1 cellular context compared by ENCODE assay signal in the genomic region with DNA sequence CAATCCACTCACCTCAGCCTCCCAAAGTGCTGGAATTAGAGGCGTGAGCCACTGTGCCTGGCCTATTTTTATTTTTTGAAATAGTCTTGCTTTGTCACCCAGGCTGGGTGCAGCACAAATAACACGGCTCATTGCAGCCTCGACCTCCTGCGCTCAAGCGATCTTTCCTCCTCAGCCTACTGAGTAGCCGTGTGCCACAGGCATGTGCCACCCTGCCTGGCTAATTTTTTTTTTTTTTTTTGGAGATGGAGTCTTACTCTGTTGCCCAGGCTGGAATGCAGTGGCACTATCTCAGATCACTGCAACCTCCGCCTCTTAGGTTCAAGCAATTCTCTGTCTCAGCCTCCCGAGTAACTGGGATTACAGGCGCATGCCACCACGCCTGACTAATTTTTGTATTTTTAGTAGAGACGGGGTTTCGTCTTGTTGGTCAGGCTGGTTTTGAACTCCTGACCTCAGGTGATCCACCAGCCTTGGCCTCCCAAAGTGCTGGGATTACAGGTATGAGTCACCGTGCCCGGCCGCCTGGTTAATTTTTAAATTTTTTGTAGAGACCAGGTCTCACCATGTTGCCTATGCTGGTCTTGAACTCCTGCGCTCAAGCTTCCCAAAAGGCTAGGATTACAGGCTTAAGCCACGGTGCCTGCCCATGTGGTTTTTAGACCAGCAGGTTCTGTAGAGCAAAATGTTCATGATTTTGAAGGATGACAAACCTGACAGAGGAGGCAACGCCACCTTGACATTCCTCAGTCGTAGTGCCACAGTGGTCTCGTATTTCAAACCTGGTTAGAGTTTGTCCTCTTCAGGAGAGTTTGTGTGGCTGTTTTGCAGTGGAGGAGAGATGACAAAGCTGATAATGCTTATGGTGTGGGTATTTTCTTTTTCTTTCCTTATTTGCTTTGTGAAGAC.
TF ChIP-seq lines count a peak whose summit lies in the region.
"Not testable (repeated sequence)": the region's sequence is repeated elsewhere in the genome, so short reads cannot be mapped to it uniquely, and the experiment has no call there.

No MANE protein-coding gene starts in this region.

TF ChIP-seq in HepG2, 621 proteins besides CTCF, POLR2A, EP300 and RAD21 (continued from another document and continues in another):
- TF ChIP-seq, protein P1, sequence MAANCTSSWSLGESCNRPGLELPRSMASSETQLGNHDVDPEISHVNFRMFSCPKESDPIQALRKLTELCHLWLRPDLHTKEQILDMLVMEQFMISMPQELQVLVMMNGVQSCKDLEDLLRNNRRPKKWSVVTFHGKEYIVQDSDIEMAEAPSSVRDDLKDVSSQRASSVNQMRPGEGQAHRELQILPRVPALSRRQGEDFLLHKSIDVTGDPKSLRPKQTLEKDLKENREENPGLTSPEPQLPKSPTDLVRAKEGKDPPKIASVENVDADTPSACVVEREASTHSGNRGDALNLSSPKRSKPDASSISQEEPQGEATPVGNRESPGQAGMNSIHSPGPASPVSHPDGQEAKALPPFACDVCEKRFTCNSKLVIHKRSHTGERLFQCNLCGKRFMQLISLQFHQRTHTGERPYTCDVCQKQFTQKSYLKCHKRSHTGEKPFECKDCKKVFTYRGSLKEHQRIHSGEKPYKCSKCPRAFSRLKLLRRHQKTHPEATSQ (CRISPR knock-in tag; IDR thresholded peaks at IDR 0.05; ENCODE audit: borderline replicate concordance): peak; percentile 77; the same call in 1 of the 2 replicates
- TF ChIP-seq ZFP1 (CRISPR knock-in tag; IDR thresholded peaks at IDR 0.05): 0 out of 2 replicates have a peak, but pooled peaks have one; percentile 43
- TF ChIP-seq, protein P2, sequence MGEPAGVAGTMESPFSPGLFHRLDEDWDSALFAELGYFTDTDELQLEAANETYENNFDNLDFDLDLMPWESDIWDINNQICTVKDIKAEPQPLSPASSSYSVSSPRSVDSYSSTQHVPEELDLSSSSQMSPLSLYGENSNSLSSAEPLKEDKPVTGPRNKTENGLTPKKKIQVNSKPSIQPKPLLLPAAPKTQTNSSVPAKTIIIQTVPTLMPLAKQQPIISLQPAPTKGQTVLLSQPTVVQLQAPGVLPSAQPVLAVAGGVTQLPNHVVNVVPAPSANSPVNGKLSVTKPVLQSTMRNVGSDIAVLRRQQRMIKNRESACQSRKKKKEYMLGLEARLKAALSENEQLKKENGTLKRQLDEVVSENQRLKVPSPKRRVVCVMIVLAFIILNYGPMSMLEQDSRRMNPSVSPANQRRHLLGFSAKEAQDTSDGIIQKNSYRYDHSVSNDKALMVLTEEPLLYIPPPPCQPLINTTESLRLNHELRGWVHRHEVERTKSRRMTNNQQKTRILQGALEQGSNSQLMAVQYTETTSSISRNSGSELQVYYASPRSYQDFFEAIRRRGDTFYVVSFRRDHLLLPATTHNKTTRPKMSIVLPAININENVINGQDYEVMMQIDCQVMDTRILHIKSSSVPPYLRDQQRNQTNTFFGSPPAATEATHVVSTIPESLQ (CRISPR knock-in tag; conservative IDR thresholded peaks at IDR 0.05): 0 out of 2 replicates have a peak, but pooled peaks have one; percentile 33
- 0 out of 2 replicates have a peak, but pooled peaks have one; percentile 4 for TF ChIP-seq BHLHE40 (IDR thresholded peaks at IDR 0.05; ENCODE audit: low read length)
- TF ChIP-seq ZNF644 (CRISPR knock-in tag; IDR thresholded peaks at IDR 0.05; ENCODE audit: low read depth): peak; percentile 94
- TF ChIP-seq PHF21A (CRISPR knock-in tag; IDR thresholded peaks at IDR 0.05): peak; percentile 78
- 0 out of 2 replicates have a peak, but pooled peaks have one; percentile 54 for TF ChIP-seq KDM3A (CRISPR knock-in tag; IDR thresholded peaks at IDR 0.05; ENCODE audit: low read depth)
- peak; percentile 44; the same call in 1 of the 3 replicates for TF ChIP-seq MXI1 (IDR thresholded peaks at IDR 0.05; ENCODE audit: borderline replicate concordance, low read depth, low read length)
- peak; percentile 77 for TF ChIP-seq CBX1 (IDR thresholded peaks at IDR 0.05; ENCODE audit: low read depth)
- TF ChIP-seq TP53 (CRISPR knock-in tag; conservative IDR thresholded peaks at IDR 0.05): 0 out of 2 replicates have a peak, but pooled peaks have one; percentile 51
- TF ChIP-seq FOSL2 (CRISPR knock-in tag; IDR thresholded peaks at IDR 0.05): peak; percentile 98
- TF ChIP-seq ZSCAN12 (CRISPR knock-in tag; IDR thresholded peaks at IDR 0.05): peak; percentile 74; the same call in 1 of the 2 replicates
- TF ChIP-seq ZFY (CRISPR knock-in tag; IDR thresholded peaks at IDR 0.05): peak; percentile 24; the same call in 1 of the 2 replicates
- TF ChIP-seq CEBPG (CRISPR knock-in tag; IDR thresholded peaks at IDR 0.05): peak; percentile 4; the same call in 1 of the 2 replicates
- TF ChIP-seq SMAD3 (CRISPR knock-in tag; IDR thresholded peaks at IDR 0.05): peak; percentile 74; the same call in 1 of the 2 replicates
- peak; percentile 41; the same call in 1 of the 2 replicates for TF ChIP-seq HNF4A (CRISPR knock-in tag; IDR thresholded peaks at IDR 0.05)
- 0 out of 2 replicates have a peak, but pooled peaks have one; percentile 46 for TF ChIP-seq NKX3-1 (CRISPR knock-in tag; IDR thresholded peaks at IDR 0.05)
- TF ChIP-seq ZNF451 (CRISPR knock-in tag; IDR thresholded peaks at IDR 0.05): peak; percentile 79; the same call in 1 of the 2 replicates
- peak; percentile 78 for TF ChIP-seq ZNF501 (CRISPR knock-in tag; IDR thresholded peaks at IDR 0.05)
- TF ChIP-seq ZNF670 (CRISPR knock-in tag; IDR thresholded peaks at IDR 0.05; ENCODE audit: borderline replicate concordance): peak; percentile 66; the same call in 1 of the 2 replicates
- TF ChIP-seq ZNF460 (CRISPR knock-in tag; IDR thresholded peaks at IDR 0.05; ENCODE audit: borderline replicate concordance): peak; percentile 89
- TF ChIP-seq, protein P3, sequence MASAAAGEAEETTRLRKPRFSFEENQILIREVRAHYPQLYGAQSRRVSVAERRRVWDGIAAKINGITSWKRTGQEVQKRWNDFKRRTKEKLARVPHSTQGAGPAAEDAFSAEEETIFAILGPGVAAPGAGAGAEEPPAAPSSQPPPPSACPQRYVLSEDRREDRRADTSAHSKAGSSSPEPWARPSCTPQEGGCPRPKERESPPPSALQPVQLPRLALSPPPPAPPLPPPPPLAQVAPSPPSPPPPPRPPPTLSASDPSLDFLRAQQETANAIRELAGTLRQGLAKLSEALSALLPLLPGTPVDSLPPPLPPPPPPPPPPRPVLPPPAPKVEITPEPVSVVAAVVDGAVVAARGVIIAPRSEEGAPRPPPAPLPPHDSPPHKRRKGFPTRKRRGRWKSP (CRISPR knock-in tag; IDR thresholded peaks at IDR 0.05): peak; percentile 65; the same call in 1 of the 2 replicates
- 0 out of 2 replicates have a peak, but pooled peaks have one; percentile 45 for TF ChIP-seq FOXK1 (CRISPR knock-in tag; IDR thresholded peaks at IDR 0.05; ENCODE audit: borderline replicate concordance, low read depth)
- TF ChIP-seq ZNF230 (CRISPR knock-in tag; IDR thresholded peaks at IDR 0.05): 0 out of 2 replicates have a peak, but pooled peaks have one; percentile 62
- peak; percentile 86 for TF ChIP-seq PITX1 (CRISPR knock-in tag; IDR thresholded peaks at IDR 0.05)
- TF ChIP-seq SIX4 (CRISPR knock-in tag; IDR thresholded peaks at IDR 0.05): peak; percentile 96
- TF ChIP-seq MED1 (CRISPR knock-in tag; IDR thresholded peaks at IDR 0.05): peak; percentile 40; the same call in 1 of the 2 replicates
- 0 out of 2 replicates have a peak, but pooled peaks have one; percentile 25 for TF ChIP-seq ZIK1 (CRISPR knock-in tag; IDR thresholded peaks at IDR 0.05; ENCODE audit: borderline replicate concordance, low read depth)
- peak; percentile 70; the same call in 1 of the 2 replicates for TF ChIP-seq ZNF253 (CRISPR knock-in tag; IDR thresholded peaks at IDR 0.05; ENCODE audit: borderline replicate concordance)
- peak; percentile 25 for TF ChIP-seq XRCC5 (optimal IDR thresholded peaks at IDR 0.05; ENCODE audit: low read length)
- TF ChIP-seq MIER2 (CRISPR knock-in tag; IDR thresholded peaks at IDR 0.05): peak; percentile 69; the same call in 1 of the 2 replicates
- 0 out of 2 replicates have a peak, but pooled peaks have one; percentile 9 for TF ChIP-seq THAP11 (CRISPR knock-in tag; IDR thresholded peaks at IDR 0.05)
- TF ChIP-seq JARID2 (CRISPR knock-in tag; IDR thresholded peaks at IDR 0.05; ENCODE audit: insufficient replicate concordance): peak; percentile 37
- peak; percentile 26; the same call in 1 of the 2 replicates for TF ChIP-seq MEF2D (CRISPR knock-in tag; IDR thresholded peaks at IDR 0.05)
- TF ChIP-seq ELF1 (CRISPR knock-in tag; IDR thresholded peaks at IDR 0.05): peak; percentile 38; the same call in 1 of the 2 replicates
- peak; percentile 55; the same call in 1 of the 2 replicates for TF ChIP-seq ZNF556 (CRISPR knock-in tag; IDR thresholded peaks at IDR 0.05; ENCODE audit: borderline replicate concordance)
- TF ChIP-seq, protein P4, sequence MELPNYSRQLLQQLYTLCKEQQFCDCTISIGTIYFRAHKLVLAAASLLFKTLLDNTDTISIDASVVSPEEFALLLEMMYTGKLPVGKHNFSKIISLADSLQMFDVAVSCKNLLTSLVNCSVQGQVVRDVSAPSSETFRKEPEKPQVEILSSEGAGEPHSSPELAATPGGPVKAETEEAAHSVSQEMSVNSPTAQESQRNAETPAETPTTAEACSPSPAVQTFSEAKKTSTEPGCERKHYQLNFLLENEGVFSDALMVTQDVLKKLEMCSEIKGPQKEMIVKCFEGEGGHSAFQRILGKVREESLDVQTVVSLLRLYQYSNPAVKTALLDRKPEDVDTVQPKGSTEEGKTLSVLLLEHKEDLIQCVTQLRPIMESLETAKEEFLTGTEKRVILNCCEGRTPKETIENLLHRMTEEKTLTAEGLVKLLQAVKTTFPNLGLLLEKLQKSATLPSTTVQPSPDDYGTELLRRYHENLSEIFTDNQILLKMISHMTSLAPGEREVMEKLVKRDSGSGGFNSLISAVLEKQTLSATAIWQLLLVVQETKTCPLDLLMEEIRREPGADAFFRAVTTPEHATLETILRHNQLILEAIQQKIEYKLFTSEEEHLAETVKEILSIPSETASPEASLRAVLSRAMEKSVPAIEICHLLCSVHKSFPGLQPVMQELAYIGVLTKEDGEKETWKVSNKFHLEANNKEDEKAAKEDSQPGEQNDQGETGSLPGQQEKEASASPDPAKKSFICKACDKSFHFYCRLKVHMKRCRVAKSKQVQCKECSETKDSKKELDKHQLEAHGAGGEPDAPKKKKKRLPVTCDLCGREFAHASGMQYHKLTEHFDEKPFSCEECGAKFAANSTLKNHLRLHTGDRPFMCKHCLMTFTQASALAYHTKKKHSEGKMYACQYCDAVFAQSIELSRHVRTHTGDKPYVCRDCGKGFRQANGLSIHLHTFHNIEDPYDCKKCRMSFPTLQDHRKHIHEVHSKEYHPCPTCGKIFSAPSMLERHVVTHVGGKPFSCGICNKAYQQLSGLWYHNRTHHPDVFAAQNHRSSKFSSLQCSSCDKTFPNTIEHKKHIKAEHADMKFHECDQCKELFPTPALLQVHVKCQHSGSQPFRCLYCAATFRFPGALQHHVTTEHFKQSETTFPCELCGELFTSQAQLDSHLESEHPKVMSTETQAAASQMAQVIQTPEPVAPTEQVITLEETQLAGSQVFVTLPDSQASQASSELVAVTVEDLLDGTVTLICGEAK (IDR thresholded peaks at IDR 0.05): not testable (repeated sequence)
- TF ChIP-seq, protein P4 (CRISPR knock-in tag; IDR thresholded peaks at IDR 0.05): peak; percentile 74
- TF ChIP-seq TSC22D2 (CRISPR knock-in tag; IDR thresholded peaks at IDR 0.05; ENCODE audit: borderline replicate concordance): 0 out of 2 replicates have a peak, but pooled peaks have one; percentile 43
- TF ChIP-seq ETV5 (CRISPR knock-in tag; IDR thresholded peaks at IDR 0.05; ENCODE audit: borderline replicate concordance): peak; percentile 19
- TF ChIP-seq NONO (IDR thresholded peaks at IDR 0.05): not testable (repeated sequence)
- TF ChIP-seq NONO (CRISPR knock-in tag; conservative IDR thresholded peaks at IDR 0.05): 0 out of 2 replicates have a peak, but pooled peaks have one; percentile 24
- TF ChIP-seq, protein P5, sequence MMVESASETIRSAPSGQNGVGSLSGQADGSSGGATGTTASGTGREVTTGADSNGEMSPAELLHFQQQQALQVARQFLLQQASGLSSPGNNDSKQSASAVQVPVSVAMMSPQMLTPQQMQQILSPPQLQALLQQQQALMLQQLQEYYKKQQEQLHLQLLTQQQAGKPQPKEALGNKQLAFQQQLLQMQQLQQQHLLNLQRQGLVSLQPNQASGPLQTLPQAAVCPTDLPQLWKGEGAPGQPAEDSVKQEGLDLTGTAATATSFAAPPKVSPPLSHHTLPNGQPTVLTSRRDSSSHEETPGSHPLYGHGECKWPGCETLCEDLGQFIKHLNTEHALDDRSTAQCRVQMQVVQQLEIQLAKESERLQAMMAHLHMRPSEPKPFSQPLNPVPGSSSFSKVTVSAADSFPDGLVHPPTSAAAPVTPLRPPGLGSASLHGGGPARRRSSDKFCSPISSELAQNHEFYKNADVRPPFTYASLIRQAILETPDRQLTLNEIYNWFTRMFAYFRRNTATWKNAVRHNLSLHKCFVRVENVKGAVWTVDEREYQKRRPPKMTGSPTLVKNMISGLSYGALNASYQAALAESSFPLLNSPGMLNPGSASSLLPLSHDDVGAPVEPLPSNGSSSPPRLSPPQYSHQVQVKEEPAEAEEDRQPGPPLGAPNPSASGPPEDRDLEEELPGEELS (CRISPR knock-in tag; IDR thresholded peaks at IDR 0.05): peak; percentile 58
- peak; percentile 91; the same call in 1 of the 2 replicates for TF ChIP-seq JUND (CRISPR knock-in tag; IDR thresholded peaks at IDR 0.05)
- peak; percentile 82 for TF ChIP-seq ZNF121 (CRISPR knock-in tag; IDR thresholded peaks at IDR 0.05)
- peak; percentile 29; the same call in 1 of the 2 replicates for TF ChIP-seq ZNF350 (CRISPR knock-in tag; IDR thresholded peaks at IDR 0.05; ENCODE audit: borderline replicate concordance, low read depth)
- peak; percentile 76; the same call in 1 of the 2 replicates for TF ChIP-seq CHD4 (IDR thresholded peaks at IDR 0.05; ENCODE audit: borderline replicate concordance, low read length)
